18 cellular contexts compared by ENCODE assay signal in the genomic region with DNA sequence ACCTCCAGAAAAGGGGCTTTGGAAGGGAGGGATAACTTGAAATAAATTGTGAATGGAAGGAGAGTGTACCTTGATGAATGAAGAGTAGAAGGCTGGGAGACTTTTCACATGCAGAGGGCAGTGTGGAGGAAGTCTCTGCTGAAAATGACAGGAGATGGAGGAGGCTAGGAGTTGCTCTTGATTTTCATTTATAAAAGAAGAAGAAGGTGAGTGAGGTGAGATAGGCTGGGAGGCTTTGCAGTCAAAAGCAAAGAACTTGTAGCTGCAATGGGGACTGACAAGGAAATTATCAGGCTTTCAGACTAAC. TPM values are rescaled to one million over a fixed set of nuclear protein-coding genes. Genes with fewer than 3 reads are reported as not detected.
DNase-seq lines count a peak whose midpoint lies in the region; ATAC-seq and TF ChIP-seq lines count a peak whose summit lies in the region.
"Had no signal": no experiment of that assay in that cellular context is flagged by ENCODE, and none has a peak within 500 bp of the region (broad histone marks: within the 10 kb centered on the region; RNA-seq: fewer than 3 reads in every experiment).

No MANE protein-coding gene starts in this region.

- peak overlapping the region; percentile 72 for H3K4me3 Mint-ChIP-seq in GM23338

- peak; percentile 15; the same call in 2 of the 3 replicates for ATAC-seq in GM23338
- ATAC-seq: GM12878 had no signal

- H3K79me2 ChIP-seq in GM23338 (replicated peaks; ENCODE audit: insufficient read depth) (no peaks in the 10 kb centered on the region), mesendoderm (ENCODE audit: control insufficient read depth, insufficient read depth, low read length) (no peaks in the 10 kb centered on the region), hepatocyte (no peaks in the 10 kb centered on the region)

- H3K9me3 Mint-ChIP-seq in GM23338 = no peaks in the 10 kb centered on the region

- TF ChIP-seq CTCF in GM23338 (conservative IDR thresholded peaks at IDR 0.05; ENCODE audit: low read depth in 2 of 2) = peak in 1 of 2 experiments; percentile 12; a peak in 1 of 4 replicates
- no peak for TF ChIP-seq CTCF in dorsolateral prefrontal cortex (IDR thresholded peaks at IDR 0.05 in 54 of 56, conservative IDR thresholded peaks at IDR 0.05 in 2 of 56; ENCODE audit: low read depth in 1 of 56, partially characterized antibody in 56 of 56)
- TF ChIP-seq CTCF in hepatocyte (IDR thresholded peaks at IDR 0.05; ENCODE audit: poor library complexity) = no peak

- H3F3A ChIP-seq in GM23338 (replicated peaks; ENCODE audit: low read depth) = no peaks in the 10 kb centered on the region

- no peak overlapping the region for H3K27ac ChIP-seq in GM23338 (ENCODE audit: low read depth)
- no peak overlapping the region for H3K27ac ChIP-seq in HUES64 (ENCODE audit: low read depth, low read length)
- no peak overlapping the region for H3K27ac ChIP-seq in dorsolateral prefrontal cortex
- no peak overlapping the region for H3K27ac ChIP-seq in mesendoderm (ENCODE audit: low read depth, low read length)
- no peak overlapping the region for H3K27ac ChIP-seq in hepatocyte
- H3K27ac ChIP-seq: GM23248, KMS-11 had no signal

- H3K9me3 ChIP-seq in HUES64 (ENCODE audit: insufficient read depth, low read depth, low read length) (no peaks in the 10 kb centered on the region), hepatocyte (ENCODE audit: low read depth) (no peaks in the 10 kb centered on the region)
- H3K9me3 ChIP-seq: SK-N-SH had no signal

- H3K9ac ChIP-seq in HUES64 (ENCODE audit: low read depth, low read length) = no peak overlapping the region
- no peak overlapping the region for H3K9ac ChIP-seq in mesendoderm (ENCODE audit: low read length)
- H3K9ac ChIP-seq: GM23248, KMS-11, SK-N-SH had no signal

- H3K27me3 ChIP-seq in GM23338 (ENCODE audit: insufficient read depth) (peaks cover 36% of the 10 kb centered on the region), HUES64 (ENCODE audit: insufficient read depth, low read length) (peaks cover 43% of the 10 kb centered on the region), dorsolateral prefrontal cortex (peaks cover 0 to 66% (median 27%) of the 10 kb centered on the region in 45 donors), mesendoderm (ENCODE audit: insufficient read depth, low read length, poor library complexity) (no peaks in the 10 kb centered on the region), hepatocyte (peaks cover 63% of the 10 kb centered on the region)

- H3K36me3 ChIP-seq in GM23338 (ENCODE audit: insufficient read depth) (no peaks in the 10 kb centered on the region), HUES64 (ENCODE audit: insufficient read depth, low read length) (no peaks in the 10 kb centered on the region), mesendoderm (ENCODE audit: control insufficient read depth, insufficient read depth, low read length) (no peaks in the 10 kb centered on the region), hepatocyte (replicated peaks; ENCODE audit: insufficient read depth, low read depth) (no peaks in the 10 kb centered on the region)

- H3K18ac ChIP-seq in mesendoderm (ENCODE audit: low read length) = no peak overlapping the region

- DNase-seq in GM23338 (ENCODE audit: low spot score) (peak; percentile 6), dorsolateral prefrontal cortex (no peak), mesendoderm (peak; percentile 8), kidney glomerular epithelial cell (lab: John Stamatoyannopoulos, UW) (no peak), epidermal melanocyte (ENCODE audit: insufficient read length, low spot score) (no peak), hepatocyte (ENCODE audit: low spot score) (no peak)
- DNase-seq in activated CD4-positive, alpha-beta T cell treated with anti-CD3 and anti-CD28 coated beads, Interleukin-2, amount 50 U/mL, for 1 hour = no peak
- DNase-seq: GM23248, MV-4-11, NCI-H2107, NCI-H226, SHP77 treated with DMSO at 0.1 percent for 48 hours, SK-N-SH had no signal

- no peak overlapping the region for H2BK5ac ChIP-seq in mesendoderm (ENCODE audit: low read length)

- H2AFZ ChIP-seq in GM23338 = 0 out of 2 replicates have a peak overlapping the region, but pooled peaks have one; percentile 16
- no peak overlapping the region for H2AFZ ChIP-seq in hepatocyte
- H2AFZ ChIP-seq: GM23248 had no signal

- intact Hi-C loops in dorsolateral prefrontal cortex (cut with DNase I) = no loop called here

- H2BK120ac ChIP-seq in mesendoderm (ENCODE audit: low read depth, low read length) = no peak overlapping the region

- H2AK5ac ChIP-seq in mesendoderm (ENCODE audit: low read length) = no peak overlapping the region

- H3K4me2 ChIP-seq in GM23338 = peak overlapping the region; percentile 92
- H3K4me2 ChIP-seq in mesendoderm (ENCODE audit: low read length) = peak overlapping the region; percentile 10
- H3K4me2 ChIP-seq in hepatocyte = no peak overlapping the region
- H3K4me2 ChIP-seq: KMS-11, SK-N-SH had no signal

- H3K23ac ChIP-seq in mesendoderm (ENCODE audit: low read length) = no peak overlapping the region

- H3K4me3 ChIP-seq in GM23338 (peak overlapping the region; percentile 81), HUES64 (ENCODE audit: low read length) (peak overlapping the region; percentile 50), dorsolateral prefrontal cortex (peak overlapping the region in 30 of 59 donors; percentile 8 to 68 (median 54)), mesendoderm (ENCODE audit: low read length) (no peak overlapping the region), hepatocyte (no peak overlapping the region)
- H3K4me3 ChIP-seq: GM12878, GM23248 had no signal

- H3K27me3 Mint-ChIP-seq in GM23338 (ENCODE audit: insufficient read depth, low read depth, poor library complexity) = peaks cover 19% of the 10 kb centered on the region

- H4K8ac ChIP-seq in mesendoderm (ENCODE audit: low read depth, low read length) = no peak overlapping the region

- no peaks in the 10 kb centered on the region for H3K9me2 ChIP-seq in GM23338 (ENCODE audit: insufficient read depth)
- no peaks in the 10 kb centered on the region for H3K9me2 ChIP-seq in hepatocyte (replicated peaks; ENCODE audit: insufficient read depth)
- H3K9me2 ChIP-seq: SK-N-SH had no signal

- no peaks in the 10 kb centered on the region for H3K36me3 Mint-ChIP-seq in GM23338 (ENCODE audit: low read depth)
- H3K36me3 Mint-ChIP-seq: CD14-positive monocyte had no signal

- H3K4ac ChIP-seq in mesendoderm (ENCODE audit: low read depth, low read length) = no peak overlapping the region

- H4K5ac ChIP-seq in mesendoderm (ENCODE audit: low read length) = no peak overlapping the region

- peaks cover 14% of the 10 kb centered on the region; the same call in 1 of the 2 replicates for H3K4me1 ChIP-seq in GM23338 (ENCODE audit: insufficient read depth)
- no peaks in the 10 kb centered on the region for H3K4me1 ChIP-seq in HUES64 (ENCODE audit: insufficient read depth, low read length)
- peaks cover 2% of the 10 kb centered on the region for H3K4me1 ChIP-seq in mesendoderm (ENCODE audit: control insufficient read depth, low read depth, low read length)
- peaks cover 8% of the 10 kb centered on the region for H3K4me1 ChIP-seq in hepatocyte (ENCODE audit: insufficient read depth)

- H3K79me1 ChIP-seq in mesendoderm (ENCODE audit: low read length) = no peaks in the 10 kb centered on the region

- no peak overlapping the region for H3K27ac Mint-ChIP-seq in GM23338
- H3K27ac Mint-ChIP-seq: CD14-positive monocyte had no signal

- H3K4me1 Mint-ChIP-seq in GM23338 = peaks cover 20% of the 10 kb centered on the region
- H3K4me1 Mint-ChIP-seq: CD14-positive monocyte had no signal

- no peak overlapping the region for H3K56ac ChIP-seq in mesendoderm (ENCODE audit: low read length)

- H2BK15ac ChIP-seq in mesendoderm (replicated peaks; ENCODE audit: low read depth) = no peak overlapping the region

- 0 out of 2 replicates have a peak, but pooled peaks cover 4% of the 10 kb centered on the region for H4K20me1 ChIP-seq in GM23338 (replicated peaks; ENCODE audit: insufficient read depth)
- no peaks in the 10 kb centered on the region for H4K20me1 ChIP-seq in hepatocyte (ENCODE audit: insufficient read depth, poor library complexity, severe bottlenecking)

TF ChIP-seq in GM23338, 12 proteins besides CTCF, POLR2A, EP300 and RAD21 (continues in another document):
- TF ChIP-seq ZNF331 (CRISPR knock-in tag; IDR thresholded peaks at IDR 0.05; ENCODE audit: low read depth) = no peak
- TF ChIP-seq, protein P1, sequence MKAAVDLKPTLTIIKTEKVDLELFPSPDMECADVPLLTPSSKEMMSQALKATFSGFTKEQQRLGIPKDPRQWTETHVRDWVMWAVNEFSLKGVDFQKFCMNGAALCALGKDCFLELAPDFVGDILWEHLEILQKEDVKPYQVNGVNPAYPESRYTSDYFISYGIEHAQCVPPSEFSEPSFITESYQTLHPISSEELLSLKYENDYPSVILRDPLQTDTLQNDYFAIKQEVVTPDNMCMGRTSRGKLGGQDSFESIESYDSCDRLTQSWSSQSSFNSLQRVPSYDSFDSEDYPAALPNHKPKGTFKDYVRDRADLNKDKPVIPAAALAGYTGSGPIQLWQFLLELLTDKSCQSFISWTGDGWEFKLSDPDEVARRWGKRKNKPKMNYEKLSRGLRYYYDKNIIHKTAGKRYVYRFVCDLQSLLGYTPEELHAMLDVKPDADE (IDR thresholded peaks at IDR 0.05) = no peak
- no peak for TF ChIP-seq NANOG (IDR thresholded peaks at IDR 0.05; ENCODE audit: borderline replicate concordance)
- TF ChIP-seq JUNB (IDR thresholded peaks at IDR 0.05; ENCODE audit: unreplicated experiment) = no peak
- TF ChIP-seq EZH2phosphoT487 (IDR thresholded peaks at IDR 0.05; ENCODE audit: unreplicated experiment) = no peak
- TF ChIP-seq CREB1 (CRISPR knock-in tag; IDR thresholded peaks at IDR 0.05; ENCODE audit: low read depth) = no peak

RNA-seq across cellular contexts. Expression of a gene that starts 1.4 kb away (rescaled TPM):
- total RNA-seq in GM23338 (2014; rRNA removed; shearing (Covaris generic)) = not detected in 2 replicates
- polyA plus RNA-seq in GM23338 (2016; fragmentation: Nextera tagmentation; extraction: Ambion mirVana) (0.12 and 0.15 TPM in 2 replicates), hepatocyte (0.18 and 0.35 TPM in 2 replicates)
- not detected for polyA plus RNA-seq in HUES64 (2013, experiment 1 of 2)
- polyA plus RNA-seq in HUES64 (2013, experiment 2 of 2) = not detected
- total RNA-seq in dorsolateral prefrontal cortex (1 to 10 TPM in 61 of 120 experiments, under 1 TPM in 54, not detected in 5; 0.23 to 3.4 (median 1.1) TPM), hepatocyte (0.16 and 0.17 TPM in 2 replicates)
- 0.07 TPM for polyA plus RNA-seq in mesendoderm (2013, experiment 1 of 2)
- 0.06 TPM for polyA plus RNA-seq in mesendoderm (2013, experiment 2 of 2)
- total RNA-seq: GM12878, GM23248, OCI-LY7 had no signal
- polyA plus RNA-seq: CD14-positive monocyte, GM12878, GM23248, SK-N-SH had no signal

Comparison
In these comparisons a context has a peak if more than half of its experiments do, and no peak if none do; other contexts are left out.
1. DNase-seq: peak in GM23338 (single experiment) and mesendoderm (single experiment); none in dorsolateral prefrontal cortex (0 of 10), kidney glomerular epithelial cell (single experiment), epidermal melanocyte (single experiment), hepatocyte (single experiment) and activated CD4-positive, alpha-beta T cell treated with anti-CD3 and anti-CD28 coated beads, Interleukin-2, amount 50 U/mL, for 1 hour (single experiment).
2. H3K4me3 ChIP-seq: peak in GM23338 (single experiment), HUES64 (single experiment) and dorsolateral prefrontal cortex (30 of 59); none in mesendoderm (single experiment) and hepatocyte (single experiment).